ENCODE assay signal across 1 cellular context in genomic region chr7:1569833-1570632, GRCh38.
TF ChIP-seq lines count a peak whose summit lies in the region.

TSS of gene PSMG3 (minus strand) at chr7:1570032. CDS start at chr7:1569339, 693 bp downstream.

TF ChIP-seq in HepG2, 621 proteins besides CTCF, POLR2A, EP300 and RAD21 (continued from another document and continues in another):
- TF ChIP-seq ZNF703 (CRISPR knock-in tag; IDR thresholded peaks at IDR 0.05; ENCODE audit: borderline replicate concordance) (peak; percentile 31; the same call in 1 of the 2 replicates), CBFB (CRISPR knock-in tag; IDR thresholded peaks at IDR 0.05) (peak; percentile 83; the same call in 1 of the 2 replicates), MTA1 (CRISPR knock-in tag; IDR thresholded peaks at IDR 0.05; ENCODE audit: borderline replicate concordance) (no peak), HMGXB3 (CRISPR knock-in tag; IDR thresholded peaks at IDR 0.05; ENCODE audit: borderline replicate concordance) (no peak), TIGD3 (CRISPR knock-in tag; IDR thresholded peaks at IDR 0.05; ENCODE audit: borderline replicate concordance) (no peak), ZNF839 (CRISPR knock-in tag; IDR thresholded peaks at IDR 0.05; ENCODE audit: borderline replicate concordance) (no peak), ZNF777 (CRISPR knock-in tag; IDR thresholded peaks at IDR 0.05) (peak; percentile 14; the same call in 1 of the 2 replicates), ZSCAN31 (CRISPR knock-in tag; IDR thresholded peaks at IDR 0.05; ENCODE audit: low read depth) (0 out of 2 replicates have a peak, but pooled peaks have one; percentile 8), NFATC3 (CRISPR knock-in tag; IDR thresholded peaks at IDR 0.05) (0 out of 2 replicates have a peak, but pooled peaks have one; percentile 21), SKI (IDR thresholded peaks at IDR 0.05; ENCODE audit: partially characterized antibody) (peak; percentile 30), LBX2 (CRISPR knock-in tag; IDR thresholded peaks at IDR 0.05; ENCODE audit: borderline replicate concordance) (no peak), NR1H2 (CRISPR knock-in tag; IDR thresholded peaks at IDR 0.05; ENCODE audit: borderline replicate concordance, low read depth) (no peak), RXRB (CRISPR knock-in tag; IDR thresholded peaks at IDR 0.05; ENCODE audit: borderline replicate concordance) (peak; percentile 37; the same call in 1 of the 2 replicates), TMF1 (CRISPR knock-in tag; IDR thresholded peaks at IDR 0.05; ENCODE audit: low read depth) (no peak), ZBTB42 (CRISPR knock-in tag; IDR thresholded peaks at IDR 0.05) (0 out of 2 replicates have a peak, but pooled peaks have one; percentile 87), HNF4G (IDR thresholded peaks at IDR 0.05; ENCODE audit: borderline replicate concordance, low read depth, low read length) (peak; percentile 39), HNF4G (CRISPR knock-in tag; IDR thresholded peaks at IDR 0.05; ENCODE audit: borderline replicate concordance, low read depth) (0 out of 2 replicates have a peak, but pooled peaks have one; percentile 18), ZNF460 (CRISPR knock-in tag; IDR thresholded peaks at IDR 0.05; ENCODE audit: borderline replicate concordance) (no peak; the same call in 1 of the 2 replicates), ZBTB10 (CRISPR knock-in tag; IDR thresholded peaks at IDR 0.05; ENCODE audit: borderline replicate concordance) (peak; percentile 100), IRF1 (CRISPR knock-in tag; IDR thresholded peaks at IDR 0.05; ENCODE audit: low read depth) (no peak), ZBTB7A (CRISPR knock-in tag; IDR thresholded peaks at IDR 0.05) (no peak), ZNF841 (CRISPR knock-in tag; IDR thresholded peaks at IDR 0.05; ENCODE audit: borderline replicate concordance) (no peak), NFIC (IDR thresholded peaks at IDR 0.05; ENCODE audit: low read length) (no peak; the same call in 1 of the 2 replicates), SP5 (CRISPR knock-in tag; IDR thresholded peaks at IDR 0.05; ENCODE audit: borderline replicate concordance, low read depth) (0 out of 2 replicates have a peak, but pooled peaks have one; percentile 32), ZNF672 (CRISPR knock-in tag; IDR thresholded peaks at IDR 0.05) (no peak), ZNF20 (CRISPR knock-in tag; IDR thresholded peaks at IDR 0.05) (no peak), SOX6 (IDR thresholded peaks at IDR 0.05) (no peak), SOX6 (CRISPR knock-in tag; IDR thresholded peaks at IDR 0.05) (peak; percentile 55), TFAP4 (IDR thresholded peaks at IDR 0.05; ENCODE audit: borderline replicate concordance, low read depth) (no peak; the same call in 1 of the 2 replicates), ZNF781 (CRISPR knock-in tag; IDR thresholded peaks at IDR 0.05; ENCODE audit: borderline replicate concordance, not compliant biosample characterization) (no peak), NBN (conservative IDR thresholded peaks at IDR 0.05) (no peak), TCF7L2 (IDR thresholded peaks at IDR 0.05; ENCODE audit: low read depth, low read length) (no peak), ZNF75D (CRISPR knock-in tag; IDR thresholded peaks at IDR 0.05; ENCODE audit: borderline replicate concordance) (0 out of 2 replicates have a peak, but pooled peaks have one; percentile 18), DMAP1 (CRISPR knock-in tag; IDR thresholded peaks at IDR 0.05) (peak; percentile 84), TSC22D2 (CRISPR knock-in tag; IDR thresholded peaks at IDR 0.05; ENCODE audit: borderline replicate concordance) (peak; percentile 82; the same call in 1 of the 2 replicates), BRCA1 (CRISPR knock-in tag; IDR thresholded peaks at IDR 0.05) (peak; percentile 67; the same call in 1 of the 2 replicates), IRX3 (CRISPR knock-in tag; IDR thresholded peaks at IDR 0.05; ENCODE audit: borderline replicate concordance, low read depth) (no peak; the same call in 1 of the 2 replicates), ATF4 (CRISPR knock-in tag; IDR thresholded peaks at IDR 0.05) (no peak), RFX1 (IDR thresholded peaks at IDR 0.05) (no peak), CCDC6 (CRISPR knock-in tag; IDR thresholded peaks at IDR 0.05) (peak; percentile 81; the same call in 1 of the 2 replicates), CERS6 (CRISPR knock-in tag; IDR thresholded peaks at IDR 0.05) (no peak), MYNN (CRISPR knock-in tag; IDR thresholded peaks at IDR 0.05; ENCODE audit: low read depth) (no peak), ZNF749 (CRISPR knock-in tag; IDR thresholded peaks at IDR 0.05; ENCODE audit: borderline replicate concordance) (no peak), PLRG1 (conservative IDR thresholded peaks at IDR 0.05) (no peak), AFF4 (CRISPR knock-in tag; IDR thresholded peaks at IDR 0.05) (no peak), ZBTB33 (CRISPR knock-in tag; IDR thresholded peaks at IDR 0.05) (no peak)
